ENCODE assay signal across 25 cellular contexts in the genomic region with DNA sequence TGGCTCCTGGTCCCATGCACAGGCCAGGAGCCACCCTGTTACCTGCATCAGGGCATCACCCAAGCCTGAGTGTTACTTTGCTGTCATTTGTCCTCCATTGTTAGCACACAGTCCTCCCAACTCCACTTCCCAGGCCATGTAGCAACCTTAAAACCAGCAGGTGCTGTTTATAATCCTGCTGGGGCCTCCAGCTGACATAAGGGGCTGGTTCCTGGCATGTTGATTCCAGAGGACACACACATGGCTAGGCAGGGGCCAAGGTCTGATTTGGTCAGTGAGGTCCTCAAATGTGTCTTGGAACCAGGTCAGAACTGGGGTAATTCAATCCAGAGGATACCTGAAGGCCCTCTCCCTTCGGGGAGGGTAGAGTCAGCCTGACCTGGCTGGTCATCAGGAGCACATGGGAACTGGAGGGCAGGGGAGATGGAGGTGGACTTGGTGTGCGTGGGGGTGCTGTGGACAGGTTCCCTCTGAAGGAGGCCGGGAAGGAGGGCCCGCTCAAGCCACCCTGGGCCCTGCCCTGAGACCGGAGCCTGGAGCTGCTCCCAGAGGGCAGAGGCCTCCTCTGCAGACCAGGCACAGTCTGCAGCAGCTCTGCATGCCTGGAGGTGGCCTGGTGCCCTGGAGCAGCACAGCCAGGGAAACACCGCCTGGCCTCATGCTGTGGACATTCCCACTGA. TPM values are rescaled to one million over a fixed set of nuclear protein-coding genes. Genes with fewer than 3 reads are reported as not detected.
A peak's percentile ranks its signal among the peaks of the same experiment; 100 is the strongest.
DNase-seq lines count a peak whose midpoint lies in the region; ATAC-seq and TF ChIP-seq lines count a peak whose summit lies in the region.
"Had no signal": no experiment of that assay in that cellular context is flagged by ENCODE, and none has a peak within 500 bp of the region (broad histone marks: within the 10 kb centered on the region; RNA-seq: fewer than 3 reads in every experiment).

No MANE protein-coding gene starts in this region.

- ATAC-seq in WTC11 (peak; percentile 16; the same call in 1 of the 2 replicates), mucosa of descending colon (peak; percentile 7), aorta (ENCODE audit: low FRiP score) (peak; percentile 27), HG03196 (IDR thresholded peaks at IDR 0.05; ENCODE audit: unreplicated experiment) (no peak), HG02870 (IDR thresholded peaks at IDR 0.05; ENCODE audit: unreplicated experiment) (no peak)
- ATAC-seq: naive thymus-derived CD4-positive, alpha-beta T cell had no signal

- TF ChIP-seq POLR2A in breast epithelium (IDR thresholded peaks at IDR 0.05) = no peak

- WGBS in aorta, 2 donors = 96 to 97% methylated on average over 6 of the region's 6 CpGs

- H3K9me3 ChIP-seq in breast epithelium (no peaks in the 10 kb centered on the region), mucosa of descending colon (no peaks in the 10 kb centered on the region), aorta (ENCODE audit: control insufficient read depth, low read length) (no peaks in the 10 kb centered on the region)
- H3K9me3 ChIP-seq: ascending aorta, testis had no signal

- H3K4me1 ChIP-seq in breast epithelium = no peaks in the 10 kb centered on the region
- H3K4me1 ChIP-seq in mucosa of descending colon (ENCODE audit: low read depth) = peaks cover 22% of the 10 kb centered on the region
- H3K4me1 ChIP-seq in aorta (ENCODE audit: control insufficient read depth in 1 of 2, insufficient read depth in 2 of 2, low read length in 2 of 2) = no peaks in the 10 kb centered on the region
- H3K4me1 ChIP-seq: ascending aorta, testis had no signal

- H3K27me3 ChIP-seq in breast epithelium = no peaks in the 10 kb centered on the region
- no peaks in the 10 kb centered on the region for H3K27me3 ChIP-seq in aorta (ENCODE audit: control insufficient read depth in 1 of 2, insufficient read depth in 2 of 2, low read length in 1 of 2)
- H3K27me3 ChIP-seq: ascending aorta, testis had no signal

- DNase-seq in MCF 10A (ENCODE audit: unreplicated experiment) (no peak), breast epithelium (ENCODE audit: low spot score in 2 of 2) (no peak), WTC11 (ENCODE audit: low spot score) (no peak), mucosa of descending colon (no peak), aorta (peak in 1 of 2 donors; percentile 50), chondrocyte (ENCODE audit: low spot score) (no peak)
- DNase-seq: activated CD4-positive, alpha-beta T cell treated with anti-CD3 and anti-CD28 coated beads for 48 hours; caudate nucleus; DMS79 treated with DMSO at 0.1 percent for 48 hours; GF-D8; GOT3; MV-4-11; naive thymus-derived CD4-positive, alpha-beta T cell; NCI-H146; NCI-H345; stimulated activated naive CD4-positive, alpha-beta T cell treated with Interleukin-2 at 50 U/mL for 16 hours; SW 1271; testis had no signal

- intact Hi-C loops in MCF 10A (cut with micrococcal nuclease) (no loop called here), breast epithelium (cut with DNase I; ENCODE audit: low total_unique reads) (no loop called here), mucosa of descending colon (cut with DNase I, micrococcal nuclease) (no loop called here), aorta (cut with DNase I) (no loop called here)

- H3K27ac ChIP-seq in breast epithelium (no peak overlapping the region), aorta (ENCODE audit: low read depth in 1 of 2, low read length in 2 of 2) (no peak overlapping the region)
- H3K27ac ChIP-seq: ascending aorta, skin epidermis, testis, VCaP had no signal

- H3K4me3 Mint-ChIP-seq in MCF 10A (ENCODE audit: unreplicated experiment) = no peak overlapping the region
- no peak overlapping the region for H3K4me3 Mint-ChIP-seq in WTC11
- no peak overlapping the region for H3K4me3 Mint-ChIP-seq in chondrocyte (ENCODE audit: unreplicated experiment)
- H3K4me3 Mint-ChIP-seq: activated naive CD8-positive, alpha-beta T cell; dendritic cell treated with granulocyte-macrophage colony-stimulating factor and Interleukin-4, amounts not matched to agents 40 ng/mL and 50 ng/mL, for 4 days; naive thymus-derived CD4-positive, alpha-beta T cell had no signal

- CTCF ChIA-PET in MCF 10A (lab: Yijun Ruan, JAX) (interaction anchor here (0.6 kb wide), 1 partner anchor 55 kb away, joined by 3 read pairs; no protein-coding TSS in a partner anchor), WTC11 (lab: Charles Lee) (no interaction called here)

- POLR2A ChIA-PET in MCF 10A (lab: Yijun Ruan, JAX) (interaction anchor here (7.6 kb wide), 1 partner anchor 46 kb away, joined by 134 read pairs; a partner anchor contains a TSS), WTC11 (lab: Charles Lee) (no interaction called here)

- H3K9me3 Mint-ChIP-seq in MCF 10A (ENCODE audit: unreplicated experiment) (no peaks in the 10 kb centered on the region), WTC11 (peaks cover 3% of the 10 kb centered on the region; the same call in 1 of the 2 replicates), chondrocyte (ENCODE audit: low read depth) (no peaks in the 10 kb centered on the region)
- H3K9me3 Mint-ChIP-seq: dendritic cell treated with granulocyte-macrophage colony-stimulating factor and Interleukin-4, amounts not matched to agents 40 ng/mL and 50 ng/mL, for 4 days; naive thymus-derived CD4-positive, alpha-beta T cell had no signal

- no peak for TF ChIP-seq CTCF in MCF 10A (IDR thresholded peaks at IDR 0.05; ENCODE audit: unreplicated experiment)
- TF ChIP-seq CTCF in breast epithelium (IDR thresholded peaks at IDR 0.05) = no peak
- TF ChIP-seq CTCF in WTC11 (IDR thresholded peaks at IDR 0.05) = no peak
- no peak for TF ChIP-seq CTCF in mucosa of descending colon (IDR thresholded peaks at IDR 0.05)
- TF ChIP-seq CTCF in chondrocyte (IDR thresholded peaks at IDR 0.05) = no peak

- peaks cover 26% of the 10 kb centered on the region for H3K4me1 Mint-ChIP-seq in MCF 10A (ENCODE audit: insufficient read depth, unreplicated experiment)
- peaks cover 24% of the 10 kb centered on the region for H3K4me1 Mint-ChIP-seq in WTC11
- H3K4me1 Mint-ChIP-seq in chondrocyte (ENCODE audit: low read depth) = peaks cover 42% of the 10 kb centered on the region

- H3K36me3 ChIP-seq in breast epithelium (no peaks in the 10 kb centered on the region), mucosa of descending colon (ENCODE audit: low read depth) (no peaks in the 10 kb centered on the region), aorta (ENCODE audit: control insufficient read depth in 1 of 2, insufficient read depth in 2 of 2, low read length in 1 of 2) (no peaks in the 10 kb centered on the region)
- H3K36me3 ChIP-seq: ascending aorta had no signal

- H3K4me3 ChIP-seq in breast epithelium (no peak overlapping the region), mucosa of descending colon (no peak overlapping the region), aorta (ENCODE audit: low read length in 2 of 2) (no peak overlapping the region)
- H3K4me3 ChIP-seq: ascending aorta, skin epidermis, testis had no signal

- H3K36me3 Mint-ChIP-seq in MCF 10A (ENCODE audit: insufficient read depth, unreplicated experiment) (peaks cover 26% of the 10 kb centered on the region), WTC11 (peaks cover 6% of the 10 kb centered on the region; the same call in 1 of the 2 replicates), chondrocyte (ENCODE audit: low read depth) (peaks cover 3% of the 10 kb centered on the region)
- H3K36me3 Mint-ChIP-seq: activated naive CD8-positive, alpha-beta T cell; naive thymus-derived CD4-positive, alpha-beta T cell had no signal

- H3K27me3 Mint-ChIP-seq in MCF 10A (ENCODE audit: insufficient read depth, unreplicated experiment) (no peaks in the 10 kb centered on the region), WTC11 (ENCODE audit: low read depth) (peaks cover 11% of the 10 kb centered on the region), chondrocyte (ENCODE audit: low read depth) (no peaks in the 10 kb centered on the region)
- H3K27me3 Mint-ChIP-seq: activated naive CD8-positive, alpha-beta T cell had no signal

- no TSS peak for BruUV-seq in MCF 10A (replicated peaks; lab: Mats Ljungman, UMichigan)

- H3K27ac Mint-ChIP-seq in MCF 10A (ENCODE audit: low read depth, unreplicated experiment) (peak overlapping the region; percentile 39), WTC11 (no peak overlapping the region), chondrocyte (ENCODE audit: unreplicated experiment) (no peak overlapping the region)
- H3K27ac Mint-ChIP-seq: activated naive CD8-positive, alpha-beta T cell; dendritic cell treated with granulocyte-macrophage colony-stimulating factor and Interleukin-4, amounts not matched to agents 40 ng/mL and 50 ng/mL, for 4 days; naive thymus-derived CD4-positive, alpha-beta T cell had no signal

TF ChIP-seq in WTC11, 78 proteins besides CTCF, POLR2A, EP300 and RAD21 (continues in another document):
- TF ChIP-seq NFE2L1 (CRISPR knock-in tag; IDR thresholded peaks at IDR 0.05) = no peak
- TF ChIP-seq, protein P1, sequence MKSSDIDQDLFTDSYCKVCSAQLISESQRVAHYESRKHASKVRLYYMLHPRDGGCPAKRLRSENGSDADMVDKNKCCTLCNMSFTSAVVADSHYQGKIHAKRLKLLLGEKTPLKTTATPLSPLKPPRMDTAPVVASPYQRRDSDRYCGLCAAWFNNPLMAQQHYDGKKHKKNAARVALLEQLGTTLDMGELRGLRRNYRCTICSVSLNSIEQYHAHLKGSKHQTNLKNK (CRISPR knock-in tag; IDR thresholded peaks at IDR 0.05) = no peak

RNA-seq across cellular contexts. Expression of a gene that starts 6.6 kb away (rescaled TPM):
- total RNA-seq in MCF 10A (2022) = 21.7 and 26.0 TPM in 2 replicates
- 1 to 10 TPM in 2 of 3 donors, under 1 TPM in 1; 0.48 to 5.6 (median 4.9) TPM for total RNA-seq in breast epithelium
- total RNA-seq in WTC11 (2021) = 4.2 to 5.1 TPM (median 4.9 TPM) in 3 replicates
- total RNA-seq in mucosa of descending colon = 10 to 100 TPM; 11.9 to 32.9 (median 24.4) TPM
- 1 to 10 TPM in 1 of 2 donors, under 1 TPM in 1; 0.71 to 1.2 TPM for total RNA-seq in aorta
- under 1 TPM in 1 of 2 donors, not detected in 1; 0.63 TPM for polyA plus RNA-seq in aorta
- total RNA-seq in chondrocyte = 4.6 to 9.7 TPM (median 9.6 TPM) in 3 replicates
- total RNA-seq: ascending aorta had no signal

RNA-seq across cellular contexts. Expression of a gene that starts 48.0 kb away (rescaled TPM):
- total RNA-seq in MCF 10A (2022) (44.1 and 63.3 TPM in 2 replicates), breast epithelium (10 to 100 TPM; 19.7 to 20.9 (median 20.3) TPM), WTC11 (2021) (41.1 to 41.7 TPM (median 41.3 TPM) in 3 replicates), mucosa of descending colon (10 to 100 TPM; 17.3 to 32.1 (median 26.0) TPM), aorta (10 to 100 TPM; 14.6 to 15.3 TPM), chondrocyte (16.7 to 18.7 TPM (median 18.2 TPM) in 3 replicates)
- polyA plus RNA-seq in aorta = 10 to 100 TPM; 29.6 to 38.1 TPM

RNA-seq across cellular contexts. Expression of a gene that starts 48.1 kb away (rescaled TPM):
- total RNA-seq in MCF 10A (2022) (46.7 and 49.5 TPM in 2 replicates), breast epithelium (100 to 1,000 TPM in 2 of 3 donors, 10 to 100 TPM in 1; 46.4 to 111 (median 105) TPM), WTC11 (2021) (55.3 to 60.0 TPM (median 58.0 TPM) in 3 replicates), mucosa of descending colon (10 to 100 TPM; 32.5 to 52.2 (median 41.9) TPM), aorta (10 to 100 TPM; 25.9 to 32.4 TPM), chondrocyte (22.9 to 28.3 TPM (median 23.7 TPM) in 3 replicates)
- 10 to 100 TPM; 12.4 to 18.3 TPM for polyA plus RNA-seq in aorta

Comparison
In these comparisons a context has a peak if more than half of its experiments do, and no peak if none do; other contexts are left out.
1. ATAC-seq: peak in WTC11 (single experiment), mucosa of descending colon (single experiment) and aorta (single experiment); none in HG03196 (single experiment) and HG02870 (single experiment).